24 cellular contexts compared by ENCODE assay signal in the genomic region with DNA sequence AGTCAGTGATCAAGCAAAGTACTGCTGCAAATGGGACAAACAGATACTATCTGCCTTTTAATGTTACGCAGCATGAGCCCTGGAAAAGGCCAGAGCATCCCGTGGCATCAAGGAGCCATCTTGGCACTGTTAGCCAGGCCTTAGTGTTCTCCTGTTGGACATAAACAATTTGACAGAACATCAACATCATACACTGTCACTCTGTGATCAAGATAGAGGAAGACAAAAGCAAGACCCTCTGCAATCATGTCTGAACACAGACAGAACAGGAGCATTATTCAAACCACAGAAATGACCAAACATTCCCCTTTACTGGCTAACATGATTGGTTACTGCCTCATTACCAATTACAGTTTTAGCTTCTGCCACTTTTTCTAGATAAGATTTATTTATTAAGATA. TPM values are rescaled to one million over a fixed set of nuclear protein-coding genes. Genes with fewer than 3 reads are reported as not detected.
DNase-seq lines count a peak whose midpoint lies in the region; ATAC-seq, FAIRE-seq and TF ChIP-seq lines count a peak whose summit lies in the region.
"Had no signal": no experiment of that assay in that cellular context is flagged by ENCODE, and none has a peak within 500 bp of the region (broad histone marks: within the 10 kb centered on the region; RNA-seq: fewer than 3 reads in every experiment).

No MANE protein-coding gene starts in this region.

- H3K4me1 Mint-ChIP-seq in CD4-positive, alpha-beta T cell (ENCODE audit: low read depth), result peaks cover 43% of the 10 kb centered on the region

- no peak overlapping the region for H3K9ac ChIP-seq in PC-3 (ENCODE audit: low read length)
- no peak overlapping the region for H3K9ac ChIP-seq in kidney (ENCODE audit: low read length in 2 of 2)

- H3K4me3 Mint-ChIP-seq in CD4-positive, alpha-beta T cell, result no peak overlapping the region
- H3K4me3 Mint-ChIP-seq: activated CD4-positive, alpha-beta memory T cell treated with anti-CD3 and anti-CD28 coated beads, Interleukin-2, amount 10 ng/mL, durations not matched to agents 7 days and 5 days had no signal

- H3K27ac Mint-ChIP-seq in CD4-positive, alpha-beta T cell, result peak overlapping the region; percentile 61
- H3K27ac Mint-ChIP-seq: activated CD4-positive, alpha-beta memory T cell treated with anti-CD3 and anti-CD28 coated beads, Interleukin-2, amount 10 ng/mL, durations not matched to agents 7 days and 5 days had no signal

- CTCF ChIA-PET in CD4-positive, alpha-beta T cell (lab: Charles Lee), result interaction anchor here (1.2 kb wide), 1 partner anchor 136 kb away, joined by 3 read pairs; no protein-coding TSS in a partner anchor
- CTCF ChIA-PET in PC-3 (lab: Charles Lee), result no interaction called here

- H3K36me3 Mint-ChIP-seq in CD4-positive, alpha-beta T cell (ENCODE audit: low read depth), result peaks cover 97% of the 10 kb centered on the region

- POLR2A ChIA-PET in CD4-positive, alpha-beta T cell (lab: Charles Lee), result interaction anchor here (4.0 kb wide), 1 partner anchor 67 kb away, joined by 22 read pairs; the partner anchor contains the start of gene MARCHF6
- POLR2A ChIA-PET in PC-3 (lab: Charles Lee; ENCODE audit: unreplicated experiment), result no interaction called here

- intact Hi-C loops in CD4-positive, alpha-beta T cell (cut with DNase I, micrococcal nuclease), result loop anchor here (5.0 kb wide), 2 partner anchors 58 to 138 kb away; no protein-coding TSS in a partner anchor
- intact Hi-C loops in PC-3 (cut with micrococcal nuclease) (no loop called here), prostate gland (cut with DNase I) (loop anchor here (5.0 kb wide), 2 partner anchors 68 to 138 kb away; partner anchors contain the start of gene MARCHF6), kidney (cut with DNase I) (loop anchor here (10.0 kb wide), 1 partner anchor 136 kb away; no protein-coding TSS in a partner anchor)

- ATAC-seq in CD4-positive, alpha-beta T cell (ENCODE audit: poor library complexity), result no peak
- ATAC-seq in PC-3, result peak; percentile 13; the same call in 1 of the 2 replicates
- ATAC-seq: left colon, right cardiac atrium had no signal

- 82% methylated on average over 2 of the region's 2 CpGs for WGBS in prostate gland

- H3K4me3 ChIP-seq in PC-3 (ENCODE audit: low read length) (no peak overlapping the region), neutrophil (ENCODE audit: low read depth in 1 of 2, low read length in 1 of 2) (no peak overlapping the region), prostate gland (no peak overlapping the region), kidney (ENCODE audit: low read length in 2 of 2) (no peak overlapping the region)
- H3K4me3 ChIP-seq: adrenal gland, esophagus muscularis mucosa had no signal

- no peak for FAIRE-seq in kidney (lab: Jason Lieb, UNC)
- FAIRE-seq: GM18507 had no signal

- peaks cover 13% of the 10 kb centered on the region for H3K4me1 ChIP-seq in PC-3 (ENCODE audit: insufficient read depth, low read length)
- H3K4me1 ChIP-seq in neutrophil (ENCODE audit: control insufficient read depth in 1 of 2, insufficient read depth in 1 of 2, low read depth in 1 of 2, low read length in 1 of 2), result peaks cover 27 to 30% of the 10 kb centered on the region in 2 experiments
- no peaks in the 10 kb centered on the region for H3K4me1 ChIP-seq in prostate gland (replicated peaks)
- peaks cover 0 to 6% of the 10 kb centered on the region in 2 donors for H3K4me1 ChIP-seq in kidney (ENCODE audit: control insufficient read depth in 1 of 2, insufficient read depth in 1 of 2, low read depth in 1 of 2, low read length in 2 of 2)

- H3K9me3 Mint-ChIP-seq in CD4-positive, alpha-beta T cell, result no peaks in the 10 kb centered on the region
- H3K9me3 Mint-ChIP-seq: activated CD4-positive, alpha-beta memory T cell treated with anti-CD3 and anti-CD28 coated beads, Interleukin-2, amount 10 ng/mL, durations not matched to agents 7 days and 5 days had no signal

- no peaks in the 10 kb centered on the region for H3K9me2 ChIP-seq in PC-3 (replicated peaks; ENCODE audit: low read length)

- H3K27ac ChIP-seq in CD4-positive, alpha-beta T cell (ENCODE audit: low read depth, low read length), result no peak overlapping the region
- H3K27ac ChIP-seq in PC-3 (ENCODE audit: low read length) (0 out of 2 replicates have a peak overlapping the region, but pooled peaks have one; percentile 2), neutrophil (peak overlapping the region; percentile 77), prostate gland (no peak overlapping the region), kidney (ENCODE audit: low read depth in 2 of 2, low read length in 2 of 2) (no peak overlapping the region)
- H3K27ac ChIP-seq: esophagus muscularis mucosa, WERI-Rb-1 had no signal

- H3K36me3 ChIP-seq in PC-3 (ENCODE audit: low read depth, low read length), result peaks cover 91% of the 10 kb centered on the region
- peaks cover 60% of the 10 kb centered on the region for H3K36me3 ChIP-seq in neutrophil
- no peaks in the 10 kb centered on the region for H3K36me3 ChIP-seq in prostate gland
- H3K36me3 ChIP-seq in kidney (ENCODE audit: control insufficient read depth in 1 of 2, insufficient read depth in 2 of 2, low read length in 2 of 2), result peaks cover 40 to 53% of the 10 kb centered on the region in 2 donors

- TF ChIP-seq CTCF in CD4-positive, alpha-beta T cell (IDR thresholded peaks at IDR 0.05), result no peak
- TF ChIP-seq CTCF in PC-3 (conservative IDR thresholded peaks at IDR 0.05; ENCODE audit: low read depth, low read length) (no peak), neutrophil (IDR thresholded peaks at IDR 0.05) (no peak), prostate gland (IDR thresholded peaks at IDR 0.05) (no peak), kidney (IDR thresholded peaks at IDR 0.05; ENCODE audit: borderline replicate concordance, extremely low read depth, insufficient read depth) (no peak)

- H3K27me3 Mint-ChIP-seq in CD4-positive, alpha-beta T cell, result no peaks in the 10 kb centered on the region
- H3K27me3 Mint-ChIP-seq: activated CD4-positive, alpha-beta memory T cell treated with anti-CD3 and anti-CD28 coated beads, Interleukin-2, amount 10 ng/mL, durations not matched to agents 7 days and 5 days had no signal

- no TSS peak for BruUV-seq in PC-3 (replicated peaks; lab: Mats Ljungman, UMichigan)

- H3K4me2 ChIP-seq in PC-3 (ENCODE audit: low read length), result no peak overlapping the region

- no peak for TF ChIP-seq POLR2A in prostate gland (IDR thresholded peaks at IDR 0.05)

- no peak overlapping the region for H2AFZ ChIP-seq in PC-3 (ENCODE audit: low read length)

- no peaks in the 10 kb centered on the region for H3K79me2 ChIP-seq in PC-3 (ENCODE audit: low read length)

- peaks cover 5% of the 10 kb centered on the region for H3F3A ChIP-seq in PC-3 (ENCODE audit: low read length, unreplicated experiment)

- H3K9me3 ChIP-seq in CD4-positive, alpha-beta T cell (ENCODE audit: control insufficient read depth, low read length), result no peaks in the 10 kb centered on the region
- no peaks in the 10 kb centered on the region for H3K9me3 ChIP-seq in PC-3 (ENCODE audit: low read length)
- H3K9me3 ChIP-seq in neutrophil, result no peaks in the 10 kb centered on the region
- no peaks in the 10 kb centered on the region for H3K9me3 ChIP-seq in prostate gland
- H3K9me3 ChIP-seq in kidney (ENCODE audit: control insufficient read depth in 1 of 2, low read length in 2 of 2), result no peaks in the 10 kb centered on the region
- H3K9me3 ChIP-seq: adrenal gland, esophagus muscularis mucosa had no signal

- DNase-seq in CD4-positive, alpha-beta T cell, result no peak
- DNase-seq in PC-3 (no peak), amniotic epithelial cell (ENCODE audit: low read depth) (peak; percentile 20), T-helper 9 cell (no peak), prostate gland (ENCODE audit: low spot score) (no peak), kidney (no peak)
- DNase-seq: activated CD4-positive, alpha-beta memory T cell treated with anti-CD3 and anti-CD28 coated beads, Interleukin-2, amount 10 ng/mL, durations not matched to agents 7 days and 5 days; adrenal gland; central memory CD4-positive, alpha-beta T cell; effector CD4-positive, alpha-beta T cell; Karpas-422; left colon; midbrain; NCI-H1105; NCI-H2107; NCI-H524 treated with DMSO at 0.1 percent for 48 hours; right cardiac atrium; stimulated activated CD4-positive, alpha-beta T cell treated with anti-CD3 and anti-CD28 coated beads, Interleukin-15, amount 100 ng/mL, for 24 hours; T-helper 1 cell; WERI-Rb-1 had no signal

- no peaks in the 10 kb centered on the region for H3K27me3 ChIP-seq in CD4-positive, alpha-beta T cell (ENCODE audit: control insufficient read depth, insufficient read depth, low read length)
- H3K27me3 ChIP-seq in PC-3 (ENCODE audit: low read length) (no peaks in the 10 kb centered on the region), neutrophil (no peaks in the 10 kb centered on the region), prostate gland (replicated peaks; ENCODE audit: insufficient read depth) (no peaks in the 10 kb centered on the region)
- H3K27me3 ChIP-seq: adrenal gland, esophagus muscularis mucosa had no signal

- H4K20me1 ChIP-seq in PC-3 (ENCODE audit: low read length), result no peaks in the 10 kb centered on the region

RNA-seq across cellular contexts. Expression of gene ROPN1L, which starts 21.2 kb away (rescaled TPM):
- total RNA-seq in CD4-positive, alpha-beta T cell, result under 1 TPM; 0.42 to 0.58 TPM
- total RNA-seq in PC-3 (2014; rRNA removed) (0.95 and 1.7 TPM in 2 replicates), prostate gland (10 to 100 TPM in 1 of 2 donors, not detected in 1; 34.9 TPM), kidney (1.7 TPM)
- 1.4 TPM for polyA plus RNA-seq in kidney (ENCODE audit: insufficient read depth, low read depth, low replicate concordance)
- total RNA-seq: HT-29, left colon had no signal

Comparison
In these comparisons a context has a peak if more than half of its experiments do, and no peak if none do; other contexts are left out.
1. H3K27ac ChIP-seq: peak in PC-3 (single experiment) and neutrophil (single experiment); none in CD4-positive, alpha-beta T cell (single experiment), prostate gland (0 of 2) and kidney (0 of 2).